ENCODE assay signal across 8 cellular contexts in the genomic region with DNA sequence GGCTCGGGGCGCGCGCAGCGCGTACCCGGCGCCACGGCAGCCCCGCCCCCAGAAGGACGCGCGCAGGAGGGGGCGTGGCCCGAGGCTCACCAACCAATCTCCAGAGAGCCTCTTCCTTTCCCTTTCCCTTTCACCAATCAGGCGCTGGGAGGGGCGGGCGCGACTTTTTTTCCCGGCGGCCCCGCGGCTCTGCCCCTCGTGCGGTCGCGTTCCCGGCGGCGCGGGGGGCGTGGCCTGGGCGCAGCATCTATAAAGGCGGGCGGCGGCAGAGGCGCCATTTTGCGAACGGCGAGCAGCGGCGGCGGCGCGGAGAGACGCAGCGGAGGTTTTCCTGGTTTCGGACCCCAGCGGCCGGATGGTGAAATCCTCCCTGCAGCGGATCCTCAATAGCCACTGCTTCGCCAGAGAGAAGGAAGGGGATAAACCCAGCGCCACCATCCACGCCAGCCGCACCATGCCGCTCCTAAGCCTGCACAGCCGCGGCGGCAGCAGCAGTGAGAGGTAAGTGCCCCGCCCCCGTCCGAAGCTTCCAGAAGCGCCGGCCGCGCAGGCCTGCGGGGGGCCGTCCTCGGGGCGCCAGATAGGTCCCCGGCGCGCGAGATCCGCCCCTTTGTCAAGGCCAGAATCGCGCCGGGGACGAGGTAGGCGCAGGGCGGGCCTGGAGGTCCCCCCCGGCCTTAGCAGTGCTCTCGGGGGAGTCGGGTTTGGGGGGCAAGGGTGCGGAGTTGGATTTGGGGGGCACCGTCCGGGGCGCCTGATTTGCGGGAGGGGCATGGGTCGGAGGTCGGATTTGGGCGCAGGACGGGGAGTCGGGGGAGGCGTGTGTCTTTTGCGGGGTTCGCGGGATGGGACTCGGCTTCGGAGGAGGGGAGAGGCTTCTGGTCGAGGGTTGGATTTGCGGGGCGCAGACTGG. TPM values are rescaled to one million over a fixed set of nuclear protein-coding genes. Genes with fewer than 3 reads are reported as not detected.
DNase-seq lines count a peak whose midpoint lies in the region; ATAC-seq and TF ChIP-seq lines count a peak whose summit lies in the region.

No MANE protein-coding gene starts in this region.

- ATAC-seq in GM19023 (IDR thresholded peaks at IDR 0.05; ENCODE audit: unreplicated experiment): peak; percentile 65
- peak; percentile 37 for ATAC-seq in HG03378 (IDR thresholded peaks at IDR 0.05; ENCODE audit: unreplicated experiment)
- ATAC-seq in activated CD4-positive, alpha-beta T cell treated with anti-CD3 and anti-CD28 coated beads for 36 hours: peak; percentile 81

- H3K27me3 Mint-ChIP-seq in activated CD4-positive, alpha-beta T cell treated with anti-CD3 and anti-CD28 coated beads for 36 hours: no peaks in the 10 kb centered on the region

- H3K27ac ChIP-seq in layer of hippocampus (ENCODE audit: low read depth, low read length): peak overlapping the region; percentile 98

- peak; percentile 96 for DNase-seq in AG10803 (ENCODE audit: low read depth)
- DNase-seq in NCI-H510A (lab: John Stamatoyannopoulos, UW): peak; percentile 70
- peak; percentile 99 for DNase-seq in activated CD4-positive, alpha-beta T cell treated with anti-CD3 and anti-CD28 coated beads for 36 hours
- DNase-seq in choroid plexus epithelial cell (ENCODE audit: low read depth): peak; percentile 97
- peak; percentile 93 to 98 (median 98) for DNase-seq in stimulated activated CD4-positive, alpha-beta T cell treated with anti-CD3 and anti-CD28 coated beads, Interleukin-1b, Interleukin-23, amount 100 ng/mL, for 24 hours (ENCODE audit: low read depth in 4 of 4, low spot score in 1 of 4)

- H3K27ac Mint-ChIP-seq in activated CD4-positive, alpha-beta T cell treated with anti-CD3 and anti-CD28 coated beads for 36 hours: peak overlapping the region; percentile 88

- H3K4me3 ChIP-seq in AG10803 (ENCODE audit: low read length) (peak overlapping the region; percentile 95), choroid plexus epithelial cell (ENCODE audit: low read depth, low read length) (peak overlapping the region; percentile 98)

- no peaks in the 10 kb centered on the region for H3K9me3 Mint-ChIP-seq in activated CD4-positive, alpha-beta T cell treated with anti-CD3 and anti-CD28 coated beads for 36 hours (ENCODE audit: low read depth)

- no peak for TF ChIP-seq CTCF in AG10803 (conservative IDR thresholded peaks at IDR 0.05; ENCODE audit: low read length)
- TF ChIP-seq CTCF in choroid plexus epithelial cell (conservative IDR thresholded peaks at IDR 0.05; ENCODE audit: low read depth, low read length): no peak

- peaks cover 34% of the 10 kb centered on the region for H3K36me3 Mint-ChIP-seq in activated CD4-positive, alpha-beta T cell treated with anti-CD3 and anti-CD28 coated beads for 36 hours (ENCODE audit: low read depth)

- intact Hi-C loops in activated CD4-positive, alpha-beta T cell treated with anti-CD3 and anti-CD28 coated beads for 36 hours (cut with DNase I, micrococcal nuclease): loop anchor here (1.0 to 10.0 kb wide), 14 partner anchors 11 to 406 kb away; a partner anchor contains a TSS

- H3K4me3 Mint-ChIP-seq in activated CD4-positive, alpha-beta T cell treated with anti-CD3 and anti-CD28 coated beads for 36 hours: peak overlapping the region; percentile 89

- H3K4me1 Mint-ChIP-seq in activated CD4-positive, alpha-beta T cell treated with anti-CD3 and anti-CD28 coated beads for 36 hours: peaks cover 38% of the 10 kb centered on the region

- H3K27me3 ChIP-seq in layer of hippocampus (ENCODE audit: control insufficient read depth, insufficient read depth, low read length): no peaks in the 10 kb centered on the region

- CTCF ChIA-PET in activated CD4-positive, alpha-beta T cell treated with anti-CD3 and anti-CD28 coated beads for 36 hours (lab: Charles Lee): no interaction called here

- POLR2A ChIA-PET in activated CD4-positive, alpha-beta T cell treated with anti-CD3 and anti-CD28 coated beads for 36 hours (lab: Charles Lee): interaction anchor here (0.6 to 0.7 kb wide), 2 partner anchors 18 to 217 kb away, joined by 3 to 4 read pairs; no protein-coding TSS in a partner anchor

RNA-seq across cellular contexts. Expression of a gene that starts 12.5 kb away (rescaled TPM):
- not detected for total RNA-seq in activated CD4-positive, alpha-beta T cell treated with anti-CD3 and anti-CD28 coated beads for 36 hours

RNA-seq across cellular contexts. Expression of a gene that starts 13.3 kb away (rescaled TPM):
- under 1 TPM; 0.39 to 0.75 TPM for total RNA-seq in activated CD4-positive, alpha-beta T cell treated with anti-CD3 and anti-CD28 coated beads for 36 hours

RNA-seq across cellular contexts. Expression of a gene that starts 20.4 kb away (rescaled TPM):
- 1 to 10 TPM; 1.9 to 2.7 TPM for total RNA-seq in activated CD4-positive, alpha-beta T cell treated with anti-CD3 and anti-CD28 coated beads for 36 hours

RNA-seq across cellular contexts. Expression of a gene that starts 32.9 kb away (rescaled TPM):
- 100 to 1,000 TPM; 146 to 192 TPM for total RNA-seq in activated CD4-positive, alpha-beta T cell treated with anti-CD3 and anti-CD28 coated beads for 36 hours

RNA-seq across cellular contexts. Expression of a gene that starts 33.4 kb away (rescaled TPM):
- 10 to 100 TPM; 38.4 to 61.8 TPM for total RNA-seq in activated CD4-positive, alpha-beta T cell treated with anti-CD3 and anti-CD28 coated beads for 36 hours

Comparison
In these comparisons a context has a peak if more than half of its experiments do, and no peak if none do; other contexts are left out.
1. Peak in every context shown above with its lines: DNase-seq, ATAC-seq, H3K4me3 ChIP-seq and H3K27ac ChIP-seq.